ENCODE assay signal across 1 cellular context in the genomic region with DNA sequence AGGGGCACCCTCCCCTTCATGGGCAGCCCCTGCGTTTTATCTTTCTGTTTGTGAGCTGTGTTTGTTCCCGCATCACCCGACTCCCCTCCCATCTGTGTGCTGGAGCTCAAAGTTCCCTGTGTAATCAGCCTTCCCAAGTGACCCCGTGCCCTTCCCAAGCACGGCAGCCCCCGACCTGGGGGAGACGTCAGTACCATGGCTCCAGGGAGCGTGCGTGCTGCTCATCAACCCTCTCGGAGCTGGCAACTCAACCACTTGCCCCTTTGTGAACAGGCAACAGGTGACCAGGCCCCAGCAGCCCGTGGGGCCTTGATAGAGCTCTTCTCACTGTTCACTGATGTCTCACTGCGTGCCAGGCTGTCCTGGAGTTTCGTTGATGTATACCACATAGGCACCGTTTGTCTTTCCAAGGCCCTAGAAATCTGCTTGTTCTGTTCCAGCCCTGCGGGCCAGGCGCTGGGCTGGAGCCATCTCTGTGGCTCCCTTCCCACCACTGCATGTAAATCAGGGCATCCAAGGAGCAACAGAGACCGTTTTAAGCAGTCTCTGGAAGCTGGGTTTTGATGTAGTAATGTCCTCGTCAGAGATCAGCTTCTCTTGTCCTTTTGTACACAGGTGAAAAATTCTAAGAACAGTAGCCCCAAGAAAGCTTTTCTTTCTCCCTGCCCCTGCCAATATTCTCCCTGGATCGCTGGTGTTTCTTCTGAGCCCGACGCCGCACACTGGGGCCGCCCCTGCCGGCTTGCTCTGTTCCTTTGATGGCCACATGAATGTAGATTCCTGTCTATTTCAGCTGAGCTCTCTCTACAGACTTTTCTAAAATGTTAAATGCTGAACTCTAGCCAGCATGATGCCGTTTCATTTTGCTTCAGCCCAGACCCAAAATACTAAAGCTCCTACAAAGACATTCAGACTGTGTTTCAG.
TF ChIP-seq lines count a peak whose summit lies in the region.

No MANE protein-coding gene starts in this region.

TF ChIP-seq in HepG2, 621 proteins besides CTCF, POLR2A, EP300 and RAD21 (continued from another document and continues in another):
- TF ChIP-seq, protein P1, sequence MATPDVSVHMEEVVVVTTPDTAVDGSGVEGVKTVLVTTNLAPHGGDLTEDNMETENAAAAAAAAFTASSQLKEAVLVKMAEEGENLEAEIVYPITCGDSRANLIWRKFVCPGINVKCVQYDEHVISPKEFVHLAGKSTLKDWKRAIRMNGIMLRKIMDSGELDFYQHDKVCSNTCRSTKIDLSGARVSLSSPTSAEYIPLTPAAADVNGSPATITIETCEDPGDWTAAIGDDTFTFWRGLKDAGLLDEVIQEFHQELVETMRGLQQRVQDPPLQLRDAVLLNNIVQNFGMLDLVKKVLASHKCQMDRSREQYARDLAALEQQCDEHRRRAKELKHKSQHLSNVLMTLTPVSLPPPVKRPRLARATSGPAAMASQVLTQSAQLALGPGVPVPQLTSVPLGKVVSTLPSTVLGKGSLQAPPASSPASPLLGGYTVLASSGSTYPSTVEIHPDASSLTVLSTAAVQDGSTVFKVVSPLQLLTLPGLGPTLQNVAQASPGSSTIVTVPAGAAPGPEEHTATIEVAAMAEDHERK (CRISPR knock-in tag; IDR thresholded peaks at IDR 0.05; ENCODE audit: low read depth), result no peak
- no peak for TF ChIP-seq ZNF432 (CRISPR knock-in tag; IDR thresholded peaks at IDR 0.05; ENCODE audit: borderline replicate concordance)
- TF ChIP-seq, protein P2, sequence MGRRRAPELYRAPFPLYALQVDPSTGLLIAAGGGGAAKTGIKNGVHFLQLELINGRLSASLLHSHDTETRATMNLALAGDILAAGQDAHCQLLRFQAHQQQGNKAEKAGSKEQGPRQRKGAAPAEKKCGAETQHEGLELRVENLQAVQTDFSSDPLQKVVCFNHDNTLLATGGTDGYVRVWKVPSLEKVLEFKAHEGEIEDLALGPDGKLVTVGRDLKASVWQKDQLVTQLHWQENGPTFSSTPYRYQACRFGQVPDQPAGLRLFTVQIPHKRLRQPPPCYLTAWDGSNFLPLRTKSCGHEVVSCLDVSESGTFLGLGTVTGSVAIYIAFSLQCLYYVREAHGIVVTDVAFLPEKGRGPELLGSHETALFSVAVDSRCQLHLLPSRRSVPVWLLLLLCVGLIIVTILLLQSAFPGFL (CRISPR knock-in tag; IDR thresholded peaks at IDR 0.05), result no peak
- TF ChIP-seq ZBTB20 (CRISPR knock-in tag; IDR thresholded peaks at IDR 0.05; ENCODE audit: borderline replicate concordance, low read depth), result no peak
- peak; percentile 47 for TF ChIP-seq SAP130 (CRISPR knock-in tag; IDR thresholded peaks at IDR 0.05; ENCODE audit: low read depth)
- TF ChIP-seq KAT2B (IDR thresholded peaks at IDR 0.05; ENCODE audit: borderline replicate concordance, low read depth, low read length), result no peak
- TF ChIP-seq, protein P3, sequence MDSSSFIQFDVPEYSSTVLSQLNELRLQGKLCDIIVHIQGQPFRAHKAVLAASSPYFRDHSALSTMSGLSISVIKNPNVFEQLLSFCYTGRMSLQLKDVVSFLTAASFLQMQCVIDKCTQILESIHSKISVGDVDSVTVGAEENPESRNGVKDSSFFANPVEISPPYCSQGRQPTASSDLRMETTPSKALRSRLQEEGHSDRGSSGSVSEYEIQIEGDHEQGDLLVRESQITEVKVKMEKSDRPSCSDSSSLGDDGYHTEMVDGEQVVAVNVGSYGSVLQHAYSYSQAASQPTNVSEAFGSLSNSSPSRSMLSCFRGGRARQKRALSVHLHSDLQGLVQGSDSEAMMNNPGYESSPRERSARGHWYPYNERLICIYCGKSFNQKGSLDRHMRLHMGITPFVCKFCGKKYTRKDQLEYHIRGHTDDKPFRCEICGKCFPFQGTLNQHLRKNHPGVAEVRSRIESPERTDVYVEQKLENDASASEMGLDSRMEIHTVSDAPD (CRISPR knock-in tag; IDR thresholded peaks at IDR 0.05), result no peak
- TF ChIP-seq MYC (CRISPR knock-in tag; IDR thresholded peaks at IDR 0.05; ENCODE audit: borderline replicate concordance), result 0 out of 2 replicates have a peak, but pooled peaks have one; percentile 33
- TF ChIP-seq HNF4G (IDR thresholded peaks at IDR 0.05; ENCODE audit: borderline replicate concordance, low read depth, low read length), result peak; percentile 40; the same call in 1 of the 2 replicates
- TF ChIP-seq HNF4G (CRISPR knock-in tag; IDR thresholded peaks at IDR 0.05; ENCODE audit: borderline replicate concordance, low read depth), result peak; percentile 78; the same call in 1 of the 2 replicates
- no peak for TF ChIP-seq ARHGAP35 (CRISPR knock-in tag; IDR thresholded peaks at IDR 0.05; ENCODE audit: borderline replicate concordance)
- no peak for TF ChIP-seq ZNF343 (CRISPR knock-in tag; IDR thresholded peaks at IDR 0.05)
- peak; percentile 79; the same call in 1 of the 2 replicates for TF ChIP-seq ZNF839 (CRISPR knock-in tag; IDR thresholded peaks at IDR 0.05; ENCODE audit: borderline replicate concordance)
- TF ChIP-seq, protein P4, sequence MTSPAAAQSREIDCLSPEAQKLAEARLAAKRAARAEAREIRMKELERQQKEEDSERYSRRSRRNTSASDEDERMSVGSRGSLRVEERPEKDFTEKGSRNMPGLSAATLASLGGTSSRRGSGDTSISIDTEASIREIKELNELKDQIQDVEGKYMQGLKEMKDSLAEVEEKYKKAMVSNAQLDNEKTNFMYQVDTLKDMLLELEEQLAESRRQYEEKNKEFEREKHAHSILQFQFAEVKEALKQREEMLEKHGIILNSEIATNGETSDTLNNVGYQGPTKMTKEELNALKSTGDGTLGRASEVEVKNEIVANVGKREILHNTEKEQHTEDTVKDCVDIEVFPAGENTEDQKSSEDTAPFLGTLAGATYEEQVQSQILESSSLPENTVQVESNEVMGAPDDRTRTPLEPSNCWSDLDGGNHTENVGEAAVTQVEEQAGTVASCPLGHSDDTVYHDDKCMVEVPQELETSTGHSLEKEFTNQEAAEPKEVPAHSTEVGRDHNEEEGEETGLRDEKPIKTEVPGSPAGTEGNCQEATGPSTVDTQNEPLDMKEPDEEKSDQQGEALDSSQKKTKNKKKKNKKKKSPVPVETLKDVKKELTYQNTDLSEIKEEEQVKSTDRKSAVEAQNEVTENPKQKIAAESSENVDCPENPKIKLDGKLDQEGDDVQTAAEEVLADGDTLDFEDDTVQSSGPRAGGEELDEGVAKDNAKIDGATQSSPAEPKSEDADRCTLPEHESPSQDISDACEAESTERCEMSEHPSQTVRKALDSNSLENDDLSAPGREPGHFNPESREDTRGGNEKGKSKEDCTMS (CRISPR knock-in tag; conservative IDR thresholded peaks at IDR 0.05), result no peak
- TF ChIP-seq, protein P5, sequence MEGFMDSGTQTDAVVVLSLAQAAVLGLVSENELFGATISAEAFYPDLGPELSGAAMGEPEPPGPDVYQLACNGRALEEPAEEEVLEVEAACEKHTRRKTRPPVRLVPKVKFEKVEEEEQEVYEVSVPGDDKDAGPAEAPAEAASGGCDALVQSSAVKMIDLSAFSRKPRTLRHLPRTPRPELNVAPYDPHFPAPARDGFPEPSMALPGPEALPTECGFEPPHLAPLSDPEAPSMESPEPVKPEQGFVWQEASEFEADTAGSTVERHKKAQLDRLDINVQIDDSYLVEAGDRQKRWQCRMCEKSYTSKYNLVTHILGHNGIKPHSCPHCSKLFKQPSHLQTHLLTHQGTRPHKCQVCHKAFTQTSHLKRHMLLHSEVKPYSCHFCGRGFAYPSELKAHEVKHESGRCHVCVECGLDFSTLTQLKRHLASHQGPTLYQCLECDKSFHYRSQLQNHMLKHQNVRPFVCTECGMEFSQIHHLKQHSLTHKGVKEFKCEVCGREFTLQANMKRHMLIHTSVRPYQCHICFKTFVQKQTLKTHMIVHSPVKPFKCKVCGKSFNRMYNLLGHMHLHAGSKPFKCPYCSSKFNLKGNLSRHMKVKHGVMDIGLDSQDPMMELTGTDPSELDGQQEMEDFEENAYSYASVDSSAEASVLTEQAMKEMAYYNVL (CRISPR knock-in tag; IDR thresholded peaks at IDR 0.05; ENCODE audit: borderline replicate concordance), result peak; percentile 72; the same call in 1 of the 2 replicates
- no peak for TF ChIP-seq MXD4 (CRISPR knock-in tag; IDR thresholded peaks at IDR 0.05)
- TF ChIP-seq GLI4 (CRISPR knock-in tag; IDR thresholded peaks at IDR 0.05; ENCODE audit: borderline replicate concordance), result no peak
- TF ChIP-seq, protein P6, sequence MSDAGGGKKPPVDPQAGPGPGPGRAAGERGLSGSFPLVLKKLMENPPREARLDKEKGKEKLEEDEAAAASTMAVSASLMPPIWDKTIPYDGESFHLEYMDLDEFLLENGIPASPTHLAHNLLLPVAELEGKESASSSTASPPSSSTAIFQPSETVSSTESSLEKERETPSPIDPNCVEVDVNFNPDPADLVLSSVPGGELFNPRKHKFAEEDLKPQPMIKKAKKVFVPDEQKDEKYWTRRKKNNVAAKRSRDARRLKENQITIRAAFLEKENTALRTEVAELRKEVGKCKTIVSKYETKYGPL (CRISPR knock-in tag; IDR thresholded peaks at IDR 0.05), result no peak
- TF ChIP-seq ZNF17 (CRISPR knock-in tag; IDR thresholded peaks at IDR 0.05), result no peak
- TF ChIP-seq ZC3H13 (CRISPR knock-in tag; IDR thresholded peaks at IDR 0.05), result no peak
- TF ChIP-seq RFXAP (CRISPR knock-in tag; IDR thresholded peaks at IDR 0.05; ENCODE audit: borderline replicate concordance), result no peak
- no peak for TF ChIP-seq KDM2A (CRISPR knock-in tag; IDR thresholded peaks at IDR 0.05; ENCODE audit: borderline replicate concordance, low read depth)
- no peak for TF ChIP-seq ADNP (CRISPR knock-in tag; IDR thresholded peaks at IDR 0.05)
- TF ChIP-seq TRIM24 (CRISPR knock-in tag; IDR thresholded peaks at IDR 0.05), result no peak
- no peak for TF ChIP-seq STAG1 (CRISPR knock-in tag; IDR thresholded peaks at IDR 0.05)
- TF ChIP-seq ZNF552 (CRISPR knock-in tag; IDR thresholded peaks at IDR 0.05; ENCODE audit: borderline replicate concordance), result no peak
- TF ChIP-seq, protein P7, sequence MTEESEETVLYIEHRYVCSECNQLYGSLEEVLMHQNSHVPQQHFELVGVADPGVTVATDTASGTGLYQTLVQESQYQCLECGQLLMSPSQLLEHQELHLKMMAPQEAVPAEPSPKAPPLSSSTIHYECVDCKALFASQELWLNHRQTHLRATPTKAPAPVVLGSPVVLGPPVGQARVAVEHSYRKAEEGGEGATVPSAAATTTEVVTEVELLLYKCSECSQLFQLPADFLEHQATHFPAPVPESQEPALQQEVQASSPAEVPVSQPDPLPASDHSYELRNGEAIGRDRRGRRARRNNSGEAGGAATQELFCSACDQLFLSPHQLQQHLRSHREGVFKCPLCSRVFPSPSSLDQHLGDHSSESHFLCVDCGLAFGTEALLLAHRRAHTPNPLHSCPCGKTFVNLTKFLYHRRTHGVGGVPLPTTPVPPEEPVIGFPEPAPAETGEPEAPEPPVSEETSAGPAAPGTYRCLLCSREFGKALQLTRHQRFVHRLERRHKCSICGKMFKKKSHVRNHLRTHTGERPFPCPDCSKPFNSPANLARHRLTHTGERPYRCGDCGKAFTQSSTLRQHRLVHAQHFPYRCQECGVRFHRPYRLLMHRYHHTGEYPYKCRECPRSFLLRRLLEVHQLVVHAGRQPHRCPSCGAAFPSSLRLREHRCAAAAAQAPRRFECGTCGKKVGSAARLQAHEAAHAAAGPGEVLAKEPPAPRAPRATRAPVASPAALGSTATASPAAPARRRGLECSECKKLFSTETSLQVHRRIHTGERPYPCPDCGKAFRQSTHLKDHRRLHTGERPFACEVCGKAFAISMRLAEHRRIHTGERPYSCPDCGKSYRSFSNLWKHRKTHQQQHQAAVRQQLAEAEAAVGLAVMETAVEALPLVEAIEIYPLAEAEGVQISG (CRISPR knock-in tag; IDR thresholded peaks at IDR 0.05), result no peak
- no peak for TF ChIP-seq MBD4 (IDR thresholded peaks at IDR 0.05; ENCODE audit: borderline replicate concordance, low read length)
- no peak for TF ChIP-seq ZNF83 (CRISPR knock-in tag; IDR thresholded peaks at IDR 0.05; ENCODE audit: borderline replicate concordance)
- TF ChIP-seq HNRNPL (IDR thresholded peaks at IDR 0.05; ENCODE audit: low read depth, low read length), result peak; percentile 62; the same call in 1 of the 2 replicates
- TF ChIP-seq ZNF674 (CRISPR knock-in tag; IDR thresholded peaks at IDR 0.05; ENCODE audit: low read depth), result no peak
- TF ChIP-seq ZNF550 (CRISPR knock-in tag; IDR thresholded peaks at IDR 0.05; ENCODE audit: borderline replicate concordance), result no peak
- no peak for TF ChIP-seq CHD4 (IDR thresholded peaks at IDR 0.05; ENCODE audit: borderline replicate concordance, low read length)
- no peak for TF ChIP-seq ZNF446 (CRISPR knock-in tag; IDR thresholded peaks at IDR 0.05)
- TF ChIP-seq ZNF124 (CRISPR knock-in tag; IDR thresholded peaks at IDR 0.05), result no peak
- TF ChIP-seq POGZ (CRISPR knock-in tag; IDR thresholded peaks at IDR 0.05), result peak; percentile 57
- TF ChIP-seq ATF7 (IDR thresholded peaks at IDR 0.05), result no peak
- TF ChIP-seq ATF7 (CRISPR knock-in tag; IDR thresholded peaks at IDR 0.05), result peak; percentile 67; the same call in 1 of the 2 replicates
- no peak for TF ChIP-seq ZNF34 (CRISPR knock-in tag; IDR thresholded peaks at IDR 0.05; ENCODE audit: borderline replicate concordance)
- TF ChIP-seq REL (CRISPR knock-in tag; conservative IDR thresholded peaks at IDR 0.05), result no peak
- TF ChIP-seq TSC22D2 (CRISPR knock-in tag; IDR thresholded peaks at IDR 0.05; ENCODE audit: borderline replicate concordance), result no peak
- TF ChIP-seq ZFY (CRISPR knock-in tag; IDR thresholded peaks at IDR 0.05), result peak; percentile 53; the same call in 1 of the 2 replicates
- no peak; the same call in 1 of the 2 replicates for TF ChIP-seq SMAD1 (CRISPR knock-in tag; IDR thresholded peaks at IDR 0.05; ENCODE audit: borderline replicate concordance, low read depth)
- no peak for TF ChIP-seq GTF3A (CRISPR knock-in tag; conservative IDR thresholded peaks at IDR 0.05)
- no peak for TF ChIP-seq MEF2D (CRISPR knock-in tag; IDR thresholded peaks at IDR 0.05)
- peak; percentile 40; the same call in 1 of the 2 replicates for TF ChIP-seq BHLHE40 (IDR thresholded peaks at IDR 0.05; ENCODE audit: low read length)
- TF ChIP-seq, protein P8, sequence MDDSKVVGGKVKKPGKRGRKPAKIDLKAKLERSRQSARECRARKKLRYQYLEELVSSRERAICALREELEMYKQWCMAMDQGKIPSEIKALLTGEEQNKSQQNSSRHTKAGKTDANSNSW (CRISPR knock-in tag; IDR thresholded peaks at IDR 0.05; ENCODE audit: borderline replicate concordance), result no peak
- TF ChIP-seq, protein P9, sequence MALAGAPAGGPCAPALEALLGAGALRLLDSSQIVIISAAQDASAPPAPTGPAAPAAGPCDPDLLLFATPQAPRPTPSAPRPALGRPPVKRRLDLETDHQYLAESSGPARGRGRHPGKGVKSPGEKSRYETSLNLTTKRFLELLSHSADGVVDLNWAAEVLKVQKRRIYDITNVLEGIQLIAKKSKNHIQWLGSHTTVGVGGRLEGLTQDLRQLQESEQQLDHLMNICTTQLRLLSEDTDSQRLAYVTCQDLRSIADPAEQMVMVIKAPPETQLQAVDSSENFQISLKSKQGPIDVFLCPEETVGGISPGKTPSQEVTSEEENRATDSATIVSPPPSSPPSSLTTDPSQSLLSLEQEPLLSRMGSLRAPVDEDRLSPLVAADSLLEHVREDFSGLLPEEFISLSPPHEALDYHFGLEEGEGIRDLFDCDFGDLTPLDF (CRISPR knock-in tag; IDR thresholded peaks at IDR 0.05), result no peak
- TF ChIP-seq PHF20 (CRISPR knock-in tag; IDR thresholded peaks at IDR 0.05), result no peak
- TF ChIP-seq ZNF556 (CRISPR knock-in tag; IDR thresholded peaks at IDR 0.05; ENCODE audit: borderline replicate concordance), result peak; percentile 70; the same call in 1 of the 2 replicates
- TF ChIP-seq EED (CRISPR knock-in tag; IDR thresholded peaks at IDR 0.05), result no peak
- 0 out of 2 replicates have a peak, but pooled peaks have one; percentile 30 for TF ChIP-seq ZNF670 (CRISPR knock-in tag; IDR thresholded peaks at IDR 0.05; ENCODE audit: borderline replicate concordance)
- TF ChIP-seq SUZ12 (IDR thresholded peaks at IDR 0.05; ENCODE audit: low read depth, low read length), result no peak
